In genomic region chr11:64358907-64359711, GRCh38 we compare ENCODE assay signal across 8 cellular contexts. TPM values are rescaled to one million over a fixed set of nuclear protein-coding genes. Genes with fewer than 3 reads are reported as not detected.
DNase-seq lines count a peak whose midpoint lies in the region; ATAC-seq and TF ChIP-seq lines count a peak whose summit lies in the region.

Gene RPS6KA4, plus strand, starts transcription at chr11:64359162. Its CDS starts 74 bp downstream, at chr11:64359236.

- DNase-seq in DMS79 treated with DMSO at 0.1 percent for 48 hours (lab: John Stamatoyannopoulos, UW) (peak; percentile 64), DMS79 (lab: John Stamatoyannopoulos, UW) (no peak), Peyer's patch (peak; percentile 48 to 85 (median 77)), head of caudate nucleus (peak in 40 of 42 donors; percentile 39 to 82 (median 66)), neuronal stem cell (ENCODE audit: low spot score) (peak; percentile 57), uterus (peak; percentile 47 to 75)

- peaks cover 0 to 32% (median 0%) of the 10 kb centered on the region in 3 donors for H3K36me3 ChIP-seq in Peyer's patch
- peaks cover 7 to 38% of the 10 kb centered on the region in 2 donors for H3K36me3 ChIP-seq in neuronal stem cell (replicated peaks in 1 of 2; ENCODE audit: control insufficient read depth in 2 of 2, insufficient read depth in 2 of 2, low read length in 2 of 2)
- no peaks in the 10 kb centered on the region for H3K36me3 ChIP-seq in uterus

- H3K23ac ChIP-seq in neuronal stem cell (ENCODE audit: low read depth, low read length, poor library complexity), result peak within 1 kb of the TSS; percentile 97

- peak within 1 kb of the TSS; percentile 94 for H3K14ac ChIP-seq in neuronal stem cell (ENCODE audit: low read length)

- H2BK12ac ChIP-seq in neuronal stem cell (ENCODE audit: low read length), result peak within 1 kb of the TSS; percentile 97

- TF ChIP-seq POLR2A in Peyer's patch (IDR thresholded peaks at IDR 0.05), result peak; percentile 47 to 74
- peak; percentile 56 to 71 for TF ChIP-seq POLR2A in uterus (IDR thresholded peaks at IDR 0.05)

- H2BK15ac ChIP-seq in neuronal stem cell (ENCODE audit: low read length), result peak within 1 kb of the TSS; percentile 83

- H2BK120ac ChIP-seq in neuronal stem cell (ENCODE audit: low read depth, low read length), result peak within 1 kb of the TSS; percentile 98

- peak in 2 of 6 experiments; percentile 16 to 25 for TF ChIP-seq CTCF in Peyer's patch (IDR thresholded peaks at IDR 0.05)
- peak in 1 of 4 experiments; percentile 29 for TF ChIP-seq CTCF in uterus (IDR thresholded peaks at IDR 0.05)

- 0 to 1% (median 1%) methylated on average over 57 to 70 of the region's 70 CpGs for WGBS in adipose tissue, 3 donors
- no CpG with 5 or more reads among the region's 70 CpGs for WGBS in neuronal stem cell (ENCODE audit: extremely low coverage in 2 of 2, insufficient read length in 2 of 2, insufficient replicate concordance in 1 of 2), 2 donors

- peaks cover 6% of the 10 kb centered on the region for H3K79me1 ChIP-seq in neuronal stem cell (ENCODE audit: low read depth, low read length)

- H3K4me1 ChIP-seq in Peyer's patch (peaks cover 11 to 45% (median 22%) of the 10 kb centered on the region in 4 donors), neuronal stem cell (ENCODE audit: control insufficient read depth in 2 of 2, insufficient read depth in 1 of 2, low read depth in 1 of 2, low read length in 2 of 2) (peaks cover 28% of the 10 kb centered on the region in 2 donors), uterus (peaks cover 7 to 20% of the 10 kb centered on the region in 2 donors)

- H3K4me3 ChIP-seq in Peyer's patch (peak within 1 kb of the TSS; percentile 59 to 99 (median 84)), neuronal stem cell (ENCODE audit: low read length in 2 of 2) (peak within 1 kb of the TSS; percentile 90 to 96), uterus (peak within 1 kb of the TSS; percentile 51 to 82)

- peak within 1 kb of the TSS; percentile 94 for H2BK5ac ChIP-seq in neuronal stem cell (ENCODE audit: low read length)

- H3K9me3 ChIP-seq in Peyer's patch (no peaks in the 10 kb centered on the region), neuronal stem cell (replicated peaks in 1 of 2; ENCODE audit: control insufficient read depth in 2 of 2, insufficient read depth in 1 of 2, low read depth in 1 of 2, low read length in 2 of 2) (no peaks in the 10 kb centered on the region), uterus (no peaks in the 10 kb centered on the region)

- no peaks in the 10 kb centered on the region for H3K27me3 ChIP-seq in Peyer's patch
- no peaks in the 10 kb centered on the region for H3K27me3 ChIP-seq in neuronal stem cell (ENCODE audit: control insufficient read depth in 3 of 3, insufficient read depth in 3 of 3, low read depth in 1 of 3, low read length in 3 of 3)
- H3K27me3 ChIP-seq in uterus, result no peaks in the 10 kb centered on the region

- peak within 1 kb of the TSS; percentile 72 for H4K8ac ChIP-seq in neuronal stem cell (ENCODE audit: low read depth, low read length)

- H3K18ac ChIP-seq in neuronal stem cell (ENCODE audit: low read length), result peak within 1 kb of the TSS; percentile 100

- H3K27ac ChIP-seq in Peyer's patch (peak within 1 kb of the TSS; percentile 73 to 86 (median 86)), adipose tissue (ENCODE audit: low read depth, low read length) (peak within 1 kb of the TSS; percentile 9), neuronal stem cell (replicated peaks; ENCODE audit: low read length) (no peak within 1 kb of the TSS), uterus (peak within 1 kb of the TSS; percentile 86 to 90)

- peak within 1 kb of the TSS; percentile 99 for H3K9ac ChIP-seq in neuronal stem cell (ENCODE audit: low read depth, low read length, poor library complexity)

- peak within 1 kb of the TSS; percentile 98 for H3K4ac ChIP-seq in neuronal stem cell (ENCODE audit: low read length)

- H2AFZ ChIP-seq in neuronal stem cell (ENCODE audit: low read length), result peak within 1 kb of the TSS; percentile 99

- peak within 1 kb of the TSS; percentile 93 for H3K4me2 ChIP-seq in neuronal stem cell (ENCODE audit: insufficient read depth, low read length, poor library complexity, severe bottlenecking)

- peak within 1 kb of the TSS; percentile 95 for H4K91ac ChIP-seq in neuronal stem cell (ENCODE audit: low read depth, low read length, poor library complexity)

- peak; percentile 58 for ATAC-seq in HG02885 (IDR thresholded peaks at IDR 0.05; ENCODE audit: poor library complexity, unreplicated experiment)

- peak within 1 kb of the TSS; percentile 98 for H2AK5ac ChIP-seq in neuronal stem cell (ENCODE audit: low read depth, low read length)

- intact Hi-C loops in head of caudate nucleus (cut with DNase I), result loop anchor here (5.0 kb wide), 1 partner anchor 42 kb away; the partner anchor contains the start of genes PRDX5 and TRMT112
- intact Hi-C loops in uterus (cut with DNase I; ENCODE audit: low total_unique reads), result no loop called here

RNA-seq across cellular contexts. Expression of gene RPS6KA4, which starts in this region (rescaled TPM):
- 10 to 100 TPM; 27.8 to 95.7 (median 40.1) TPM for total RNA-seq in Peyer's patch
- polyA plus RNA-seq in adipose tissue, result 10 to 100 TPM; 11.1 to 29.4 (median 25.3) TPM
- polyA plus RNA-seq in neuronal stem cell (2013, experiment 1 of 2), result 5.7 TPM
- 5.0 TPM for polyA plus RNA-seq in neuronal stem cell (2013, experiment 2 of 2)
- total RNA-seq in uterus, result 10 to 100 TPM in 3 of 4 donors, 1 to 10 TPM in 1; 2.4 to 37.4 (median 29.3) TPM
